Comparison of ENCODE assay signal across 30 cellular contexts in genomic region chr17:72299092-72299491, GRCh38.
"Had no signal": no experiment of that assay in that cellular context is flagged by ENCODE, and none has a peak within 500 bp of the region (broad histone marks: within the 10 kb centered on the region; RNA-seq: fewer than 3 reads in every experiment).

No MANE protein-coding gene starts in this region.

- H3K27ac ChIP-seq: adrenal gland, ascending aorta, brain microvascular endothelial cell, heart right ventricle, left lung, lower lobe of right lung, pancreas, prostate gland, skin epidermis, upper lobe of left lung, VCaP had no signal

- H3K4me1 Mint-ChIP-seq: activated naive CD8-positive, alpha-beta T cell treated with anti-CD3 and anti-CD28 coated beads for 36 hours; endodermal cell; naive thymus-derived CD8-positive, alpha-beta T cell; stimulated activated effector memory CD8-positive, alpha-beta T cell treated with anti-CD3 and anti-CD28 coated beads, Interleukin-12 subunit alpha, Interleukin-12 subunit beta, amount 100 ng/mL, for 72 hours had no signal

- DNase-seq: activated CD4-positive, alpha-beta T cell treated with anti-CD3 and anti-CD28 coated beads for 4 hours; activated CD4-positive, alpha-beta T cell treated with anti-CD3 and anti-CD28 coated beads, Interleukin-2, amount 50 U/mL, for 48 hours; activated CD8-positive, alpha-beta memory T cell treated with anti-CD3 and anti-CD28 coated beads for 24 hours; activated effector memory CD4-positive, alpha-beta T cell treated with anti-CD3 and anti-CD28 coated beads, Interleukin-2, amount 50 U/mL, for 16 hours; activated naive CD4-positive, alpha-beta T cell treated with anti-CD3 and anti-CD28 coated beads for 36 hours; activated naive CD8-positive, alpha-beta T cell treated with anti-CD3 and anti-CD28 coated beads for 36 hours; adrenal gland; brain microvascular endothelial cell; endodermal cell; foreskin fibroblast; heart right ventricle; left lung; lower lobe of right lung; mesenchymal stem cell; naive thymus-derived CD8-positive, alpha-beta T cell; nucleus accumbens; pancreas; retina; stimulated activated CD4-positive, alpha-beta T cell treated with anti-CD3 and anti-CD28 coated beads, Interleukin-12 subunit alpha, Interleukin-12 subunit beta, amount 100 ng/mL, for 4 hours; stimulated activated CD4-positive, alpha-beta T cell treated with anti-CD3 and anti-CD28 coated beads, Interleukin-4, amount 100 ng/mL, for 24 hours; upper lobe of left lung had no signal

- H3K27me3 ChIP-seq: adrenal gland, ascending aorta, brain microvascular endothelial cell, pancreas, upper lobe of left lung had no signal

- H3K4me1 ChIP-seq: adrenal gland, ascending aorta, left lung, lower lobe of right lung, pancreas, prostate gland, upper lobe of left lung had no signal

- H3K4me3 ChIP-seq: adrenal gland, ascending aorta, heart right ventricle, left lung, lower lobe of right lung, pancreas, prostate gland, skin epidermis, upper lobe of left lung had no signal

- H3K36me3 ChIP-seq: adrenal gland, ascending aorta, brain microvascular endothelial cell, heart right ventricle, left lung, lower lobe of right lung, pancreas, prostate gland, upper lobe of left lung had no signal

- H3K36me3 Mint-ChIP-seq: activated naive CD8-positive, alpha-beta T cell treated with anti-CD3 and anti-CD28 coated beads for 36 hours; naive thymus-derived CD8-positive, alpha-beta T cell; stimulated activated effector memory CD8-positive, alpha-beta T cell treated with anti-CD3 and anti-CD28 coated beads, Interleukin-12 subunit alpha, Interleukin-12 subunit beta, amount 100 ng/mL, for 72 hours had no signal

- H3K4me3 Mint-ChIP-seq: activated naive CD4-positive, alpha-beta T cell treated with anti-CD3 and anti-CD28 coated beads for 36 hours; activated naive CD8-positive, alpha-beta T cell treated with anti-CD3 and anti-CD28 coated beads for 36 hours; dendritic cell treated with granulocyte-macrophage colony-stimulating factor and Interleukin-4, amounts not matched to agents 40 ng/mL and 50 ng/mL, for 4 days; endodermal cell; naive thymus-derived CD8-positive, alpha-beta T cell; neural crest cell; stimulated activated effector memory CD8-positive, alpha-beta T cell treated with anti-CD3 and anti-CD28 coated beads, Interleukin-12 subunit alpha, Interleukin-12 subunit beta, amount 100 ng/mL, for 72 hours; stimulated activated naive CD8-positive, alpha-beta T cell treated with anti-CD3 and anti-CD28 coated beads, Interleukin-15, Interleukin-2, amounts not matched to agents 100 ng/mL and 50 ng/mL, for 24 hours; T-helper 2 cell treated with Interferon-gamma antibody and Interleukin-4, amounts not matched to agents 5 μg/mL and 100 μg/mL, for 36 hours had no signal

- H3K9me3 ChIP-seq: adrenal gland, ascending aorta, heart right ventricle, left lung, lower lobe of right lung, pancreas, prostate gland, upper lobe of left lung had no signal

- H3K9me3 Mint-ChIP-seq: activated naive CD4-positive, alpha-beta T cell treated with anti-CD3 and anti-CD28 coated beads for 36 hours; activated naive CD8-positive, alpha-beta T cell treated with anti-CD3 and anti-CD28 coated beads for 36 hours; endodermal cell; neural crest cell; T-helper 2 cell treated with Interferon-gamma antibody and Interleukin-4, amounts not matched to agents 5 μg/mL and 100 μg/mL, for 36 hours had no signal

- H3K27me3 Mint-ChIP-seq: activated naive CD8-positive, alpha-beta T cell treated with anti-CD3 and anti-CD28 coated beads for 36 hours; dendritic cell treated with granulocyte-macrophage colony-stimulating factor and Interleukin-4, amounts not matched to agents 40 ng/mL and 50 ng/mL, for 4 days; stimulated activated naive CD8-positive, alpha-beta T cell treated with anti-CD3 and anti-CD28 coated beads, Interleukin-15, Interleukin-2, amounts not matched to agents 100 ng/mL and 50 ng/mL, for 24 hours had no signal

- H3K27ac Mint-ChIP-seq: activated naive CD4-positive, alpha-beta T cell treated with anti-CD3 and anti-CD28 coated beads for 36 hours; activated naive CD8-positive, alpha-beta T cell treated with anti-CD3 and anti-CD28 coated beads for 36 hours; dendritic cell treated with granulocyte-macrophage colony-stimulating factor and Interleukin-4, amounts not matched to agents 40 ng/mL and 50 ng/mL, for 4 days; endodermal cell; naive thymus-derived CD8-positive, alpha-beta T cell; stimulated activated effector memory CD8-positive, alpha-beta T cell treated with anti-CD3 and anti-CD28 coated beads, Interleukin-12 subunit alpha, Interleukin-12 subunit beta, amount 100 ng/mL, for 72 hours; stimulated activated naive CD8-positive, alpha-beta T cell treated with anti-CD3 and anti-CD28 coated beads, Interleukin-15, Interleukin-2, amounts not matched to agents 100 ng/mL and 50 ng/mL, for 24 hours; T-helper 2 cell treated with Interferon-gamma antibody and Interleukin-4, amounts not matched to agents 5 μg/mL and 100 μg/mL, for 36 hours had no signal
